Comparison of ENCODE assay signal across 1 cellular context in the genomic region with DNA sequence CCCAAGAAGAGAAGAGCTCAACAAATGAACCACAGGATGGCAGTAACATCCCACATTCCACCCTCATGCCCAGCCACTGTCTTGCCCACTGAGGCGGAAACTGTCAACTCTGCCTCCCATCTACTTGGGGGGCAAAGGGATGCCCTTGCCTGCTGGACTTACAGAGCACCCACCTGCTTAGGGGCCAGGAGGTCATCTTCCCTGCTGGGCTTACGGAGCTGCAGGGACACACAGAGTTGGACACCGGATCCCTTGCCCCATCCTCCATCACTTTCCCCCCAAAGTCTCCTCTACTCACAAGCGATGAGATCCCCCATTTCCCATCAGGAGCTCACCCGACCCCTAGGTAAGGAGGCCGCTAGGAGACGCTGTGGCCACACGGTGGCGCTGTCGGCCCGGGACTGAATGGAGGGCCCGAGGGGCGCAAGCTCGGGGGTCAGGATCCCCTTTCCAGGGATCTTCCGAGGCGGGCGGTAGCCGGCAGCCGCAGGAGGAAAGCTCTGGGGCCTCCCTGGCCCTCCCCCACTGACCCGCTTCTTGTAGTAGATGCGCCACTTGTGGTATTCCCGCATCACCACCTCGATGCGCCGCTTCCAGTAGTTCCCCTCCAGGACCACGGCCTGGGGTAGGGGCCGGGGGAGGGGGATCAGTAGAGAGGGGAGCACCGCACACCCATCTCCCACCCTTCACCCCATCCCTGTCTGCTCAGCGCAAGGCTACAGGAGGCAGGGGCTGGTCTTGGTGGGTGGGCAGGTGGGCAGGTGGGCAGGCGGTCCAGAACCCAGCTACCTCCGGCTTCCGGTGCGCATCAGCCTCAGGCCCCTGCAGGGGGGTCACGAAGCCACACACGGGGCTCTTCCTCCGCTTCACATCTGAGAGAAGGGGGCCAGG.
A peak's percentile ranks its signal among the peaks of the same experiment; 100 is the strongest.
TF ChIP-seq lines count a peak whose summit lies in the region.

No MANE protein-coding gene starts in this region.

TF ChIP-seq in HepG2, 621 proteins besides CTCF, POLR2A, EP300 and RAD21 (continued from another document and continues in another):
- TF ChIP-seq ZNF687 (CRISPR knock-in tag; IDR thresholded peaks at IDR 0.05) (peak; percentile 62), KLF9 (CRISPR knock-in tag; IDR thresholded peaks at IDR 0.05; ENCODE audit: low read depth) (no peak), CREB3 (CRISPR knock-in tag; IDR thresholded peaks at IDR 0.05) (no peak), ZNF101 (CRISPR knock-in tag; IDR thresholded peaks at IDR 0.05; ENCODE audit: borderline replicate concordance, low read depth) (no peak), AHR (CRISPR knock-in tag; IDR thresholded peaks at IDR 0.05) (no peak), MEIS2 (CRISPR knock-in tag; IDR thresholded peaks at IDR 0.05) (no peak), ZSCAN30 (CRISPR knock-in tag; IDR thresholded peaks at IDR 0.05) (no peak), ZNF713 (CRISPR knock-in tag; IDR thresholded peaks at IDR 0.05) (no peak), JUND (CRISPR knock-in tag; IDR thresholded peaks at IDR 0.05) (no peak), NR2F2 (IDR thresholded peaks at IDR 0.05; ENCODE audit: borderline replicate concordance, low read depth) (no peak), ZNF17 (CRISPR knock-in tag; IDR thresholded peaks at IDR 0.05) (no peak), MTA1 (CRISPR knock-in tag; IDR thresholded peaks at IDR 0.05; ENCODE audit: borderline replicate concordance) (no peak), SP140L (CRISPR knock-in tag; IDR thresholded peaks at IDR 0.05; ENCODE audit: borderline replicate concordance) (no peak), DR1 (CRISPR knock-in tag; IDR thresholded peaks at IDR 0.05) (no peak), ZNF3 (CRISPR knock-in tag; IDR thresholded peaks at IDR 0.05) (no peak), TIGD3 (CRISPR knock-in tag; IDR thresholded peaks at IDR 0.05; ENCODE audit: borderline replicate concordance) (no peak), ZNF468 (CRISPR knock-in tag; IDR thresholded peaks at IDR 0.05) (no peak), GATA4 (IDR thresholded peaks at IDR 0.05; ENCODE audit: borderline replicate concordance, low read depth) (no peak), HNRNPK (IDR thresholded peaks at IDR 0.05; ENCODE audit: low read depth, low read length, poor library complexity, severe bottlenecking) (no peak), ZNF30 (CRISPR knock-in tag; IDR thresholded peaks at IDR 0.05) (no peak), ZNF615 (CRISPR knock-in tag; IDR thresholded peaks at IDR 0.05; ENCODE audit: borderline replicate concordance) (no peak), TMF1 (CRISPR knock-in tag; IDR thresholded peaks at IDR 0.05; ENCODE audit: low read depth) (no peak), ZMYM3 (CRISPR knock-in tag; IDR thresholded peaks at IDR 0.05) (no peak), ATF7 (IDR thresholded peaks at IDR 0.05) (no peak), ATF7 (CRISPR knock-in tag; IDR thresholded peaks at IDR 0.05) (no peak), KDM2A (CRISPR knock-in tag; IDR thresholded peaks at IDR 0.05; ENCODE audit: borderline replicate concordance, low read depth) (peak; percentile 44; the same call in 1 of the 2 replicates), ISL2 (CRISPR knock-in tag; IDR thresholded peaks at IDR 0.05) (no peak), ZNF274 (CRISPR knock-in tag; IDR thresholded peaks at IDR 0.05) (no peak), NFE2L1 (CRISPR knock-in tag; IDR thresholded peaks at IDR 0.05; ENCODE audit: borderline replicate concordance) (no peak), PTBP1 (IDR thresholded peaks at IDR 0.05; ENCODE audit: low read depth, low read length, poor library complexity, severe bottlenecking) (no peak), JUN (CRISPR knock-in tag; IDR thresholded peaks at IDR 0.05) (no peak), MAFK (conservative IDR thresholded peaks at IDR 0.05 in 1 of 2, IDR thresholded peaks at IDR 0.05 in 1 of 2; ENCODE audit: low read length in 2 of 2) (no peak), ZNF331 (CRISPR knock-in tag; IDR thresholded peaks at IDR 0.05) (no peak), ZNF34 (CRISPR knock-in tag; IDR thresholded peaks at IDR 0.05; ENCODE audit: borderline replicate concordance) (0 out of 2 replicates have a peak, but pooled peaks have one; percentile 34), NCOA1 (CRISPR knock-in tag; IDR thresholded peaks at IDR 0.05) (0 out of 2 replicates have a peak, but pooled peaks have one; percentile 38), ELF3 (CRISPR knock-in tag; IDR thresholded peaks at IDR 0.05) (no peak), SRY (CRISPR knock-in tag; IDR thresholded peaks at IDR 0.05) (no peak), SETDB1 (CRISPR knock-in tag; IDR thresholded peaks at IDR 0.05; ENCODE audit: borderline replicate concordance) (no peak), DRAP1 (CRISPR knock-in tag; IDR thresholded peaks at IDR 0.05) (no peak), RAD51 (IDR thresholded peaks at IDR 0.05; ENCODE audit: borderline replicate concordance) (no peak), JDP2 (CRISPR knock-in tag; IDR thresholded peaks at IDR 0.05; ENCODE audit: borderline replicate concordance) (no peak), E2F5 (CRISPR knock-in tag; conservative IDR thresholded peaks at IDR 0.05) (no peak), PHF20 (CRISPR knock-in tag; IDR thresholded peaks at IDR 0.05) (no peak), ZSCAN29 (CRISPR knock-in tag; conservative IDR thresholded peaks at IDR 0.05) (no peak), JUNB (CRISPR knock-in tag; IDR thresholded peaks at IDR 0.05; ENCODE audit: borderline replicate concordance) (no peak), ZNF337 (CRISPR knock-in tag; IDR thresholded peaks at IDR 0.05; ENCODE audit: borderline replicate concordance, low read depth) (no peak)
- TF ChIP-seq, protein P1, sequence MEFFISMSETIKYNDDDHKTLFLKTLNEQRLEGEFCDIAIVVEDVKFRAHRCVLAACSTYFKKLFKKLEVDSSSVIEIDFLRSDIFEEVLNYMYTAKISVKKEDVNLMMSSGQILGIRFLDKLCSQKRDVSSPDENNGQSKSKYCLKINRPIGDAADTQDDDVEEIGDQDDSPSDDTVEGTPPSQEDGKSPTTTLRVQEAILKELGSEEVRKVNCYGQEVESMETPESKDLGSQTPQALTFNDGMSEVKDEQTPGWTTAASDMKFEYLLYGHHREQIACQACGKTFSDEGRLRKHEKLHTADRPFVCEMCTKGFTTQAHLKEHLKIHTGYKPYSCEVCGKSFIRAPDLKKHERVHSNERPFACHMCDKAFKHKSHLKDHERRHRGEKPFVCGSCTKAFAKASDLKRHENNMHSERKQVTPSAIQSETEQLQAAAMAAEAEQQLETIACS (CRISPR knock-in tag; IDR thresholded peaks at IDR 0.05): no peak
- TF ChIP-seq, protein P2, sequence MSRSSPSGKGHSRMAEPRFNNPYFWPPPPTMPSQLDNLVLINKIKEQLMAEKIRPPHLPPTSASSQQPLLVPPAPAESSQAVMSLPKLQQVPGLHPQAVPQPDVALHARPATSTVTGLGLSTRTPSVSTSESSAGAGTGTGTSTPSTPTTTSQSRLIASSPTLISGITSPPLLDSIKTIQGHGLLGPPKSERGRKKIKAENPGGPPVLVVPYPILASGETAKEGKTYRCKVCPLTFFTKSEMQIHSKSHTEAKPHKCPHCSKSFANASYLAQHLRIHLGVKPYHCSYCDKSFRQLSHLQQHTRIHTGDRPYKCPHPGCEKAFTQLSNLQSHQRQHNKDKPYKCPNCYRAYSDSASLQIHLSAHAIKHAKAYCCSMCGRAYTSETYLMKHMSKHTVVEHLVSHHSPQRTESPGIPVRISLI (CRISPR knock-in tag; IDR thresholded peaks at IDR 0.05; ENCODE audit: borderline replicate concordance): no peak
- TF ChIP-seq, protein P3, sequence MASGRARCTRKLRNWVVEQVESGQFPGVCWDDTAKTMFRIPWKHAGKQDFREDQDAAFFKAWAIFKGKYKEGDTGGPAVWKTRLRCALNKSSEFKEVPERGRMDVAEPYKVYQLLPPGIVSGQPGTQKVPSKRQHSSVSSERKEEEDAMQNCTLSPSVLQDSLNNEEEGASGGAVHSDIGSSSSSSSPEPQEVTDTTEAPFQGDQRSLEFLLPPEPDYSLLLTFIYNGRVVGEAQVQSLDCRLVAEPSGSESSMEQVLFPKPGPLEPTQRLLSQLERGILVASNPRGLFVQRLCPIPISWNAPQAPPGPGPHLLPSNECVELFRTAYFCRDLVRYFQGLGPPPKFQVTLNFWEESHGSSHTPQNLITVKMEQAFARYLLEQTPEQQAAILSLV (CRISPR knock-in tag; IDR thresholded peaks at IDR 0.05; ENCODE audit: borderline replicate concordance): no peak
- TF ChIP-seq, protein P4, sequence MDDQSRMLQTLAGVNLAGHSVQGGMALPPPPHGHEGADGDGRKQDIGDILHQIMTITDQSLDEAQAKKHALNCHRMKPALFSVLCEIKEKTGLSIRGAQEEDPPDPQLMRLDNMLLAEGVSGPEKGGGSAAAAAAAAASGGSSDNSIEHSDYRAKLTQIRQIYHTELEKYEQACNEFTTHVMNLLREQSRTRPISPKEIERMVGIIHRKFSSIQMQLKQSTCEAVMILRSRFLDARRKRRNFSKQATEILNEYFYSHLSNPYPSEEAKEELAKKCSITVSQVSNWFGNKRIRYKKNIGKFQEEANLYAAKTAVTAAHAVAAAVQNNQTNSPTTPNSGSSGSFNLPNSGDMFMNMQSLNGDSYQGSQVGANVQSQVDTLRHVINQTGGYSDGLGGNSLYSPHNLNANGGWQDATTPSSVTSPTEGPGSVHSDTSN (CRISPR knock-in tag; IDR thresholded peaks at IDR 0.05; ENCODE audit: borderline replicate concordance): no peak
- TF ChIP-seq, protein P5, sequence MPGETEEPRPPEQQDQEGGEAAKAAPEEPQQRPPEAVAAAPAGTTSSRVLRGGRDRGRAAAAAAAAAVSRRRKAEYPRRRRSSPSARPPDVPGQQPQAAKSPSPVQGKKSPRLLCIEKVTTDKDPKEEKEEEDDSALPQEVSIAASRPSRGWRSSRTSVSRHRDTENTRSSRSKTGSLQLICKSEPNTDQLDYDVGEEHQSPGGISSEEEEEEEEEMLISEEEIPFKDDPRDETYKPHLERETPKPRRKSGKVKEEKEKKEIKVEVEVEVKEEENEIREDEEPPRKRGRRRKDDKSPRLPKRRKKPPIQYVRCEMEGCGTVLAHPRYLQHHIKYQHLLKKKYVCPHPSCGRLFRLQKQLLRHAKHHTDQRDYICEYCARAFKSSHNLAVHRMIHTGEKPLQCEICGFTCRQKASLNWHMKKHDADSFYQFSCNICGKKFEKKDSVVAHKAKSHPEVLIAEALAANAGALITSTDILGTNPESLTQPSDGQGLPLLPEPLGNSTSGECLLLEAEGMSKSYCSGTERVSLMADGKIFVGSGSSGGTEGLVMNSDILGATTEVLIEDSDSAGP (CRISPR knock-in tag; IDR thresholded peaks at IDR 0.05; ENCODE audit: borderline replicate concordance): peak; percentile 43; the same call in 1 of the 2 replicates
